ENCODE assay signal across 15 cellular contexts in genomic region chr12:68011882-68012207, GRCh38. TPM values are rescaled to one million over a fixed set of nuclear protein-coding genes. Genes with fewer than 3 reads are reported as not detected.
A peak's percentile ranks its signal among the peaks of the same experiment; 100 is the strongest.
DNase-seq lines count a peak whose midpoint lies in the region; ATAC-seq and TF ChIP-seq lines count a peak whose summit lies in the region.
"Had no signal": no experiment of that assay in that cellular context is flagged by ENCODE, and none has a peak within 500 bp of the region (broad histone marks: within the 10 kb centered on the region; RNA-seq: fewer than 3 reads in every experiment).

No MANE protein-coding gene starts in this region.

- peaks cover 52% of the 10 kb centered on the region for H3K4me1 ChIP-seq in Loucy (ENCODE audit: insufficient read depth, low read length, poor library complexity, severe bottlenecking)
- no peaks in the 10 kb centered on the region for H3K4me1 ChIP-seq in SK-N-SH (ENCODE audit: control insufficient read depth in 1 of 2, insufficient read depth in 2 of 2, low read depth in 1 of 2, low read length in 1 of 2)
- no peaks in the 10 kb centered on the region for H3K4me1 ChIP-seq in effector memory CD4-positive, alpha-beta T cell (ENCODE audit: control insufficient read depth, insufficient read depth, low read length, poor library complexity, severe bottlenecking)

- H3K9ac ChIP-seq in Loucy (ENCODE audit: low read depth, low read length, poor library complexity, severe bottlenecking) (peak overlapping the region; percentile 19), SK-N-SH (no peak overlapping the region)
- H3K9ac ChIP-seq: KMS-11 had no signal

- H3K27me3 ChIP-seq in Loucy (ENCODE audit: insufficient read depth, low read length, poor library complexity, severe bottlenecking) (no peaks in the 10 kb centered on the region), SK-N-SH (ENCODE audit: insufficient read depth) (no peaks in the 10 kb centered on the region)
- H3K27me3 ChIP-seq in effector memory CD4-positive, alpha-beta T cell (replicated peaks; ENCODE audit: control insufficient read depth, insufficient read depth, low read length, poor library complexity, severe bottlenecking) = no peaks in the 10 kb centered on the region

- peak; percentile 12 for ATAC-seq in GM18499 (IDR thresholded peaks at IDR 0.05; ENCODE audit: insufficient read depth, unreplicated experiment)
- ATAC-seq in effector memory CD8-positive, alpha-beta T cell (replicated peaks) = peak; percentile 69

- no peak for TF ChIP-seq RAD21 in SK-N-SH (IDR thresholded peaks at IDR 0.05; ENCODE audit: low read length)

- no peak overlapping the region for H3K27ac ChIP-seq in SK-N-SH (ENCODE audit: low read depth in 2 of 2, low read length in 1 of 2)
- no peak overlapping the region for H3K27ac ChIP-seq in effector memory CD4-positive, alpha-beta T cell (ENCODE audit: insufficient read depth, low read length, poor library complexity, severe bottlenecking)
- H3K27ac ChIP-seq: KMS-11, thoracic aorta had no signal

- H3K79me2 ChIP-seq in Loucy (ENCODE audit: insufficient read depth, low read length) (no peaks in the 10 kb centered on the region), SK-N-SH (ENCODE audit: insufficient read depth) (no peaks in the 10 kb centered on the region)

- H3F3A ChIP-seq in Loucy (ENCODE audit: low read depth) (peaks cover 12% of the 10 kb centered on the region; the same call in 1 of the 2 replicates), SK-N-SH (replicated peaks; ENCODE audit: insufficient read depth) (no peaks in the 10 kb centered on the region)

- DNase-seq in AG04449 (ENCODE audit: low read depth, low spot score) = peak; percentile 9
- DNase-seq in effector memory CD8-positive, alpha-beta T cell = no peak
- no peak for DNase-seq in SK-N-SH
- no peak for DNase-seq in NCI-H510A (lab: John Stamatoyannopoulos, UW)
- DNase-seq in epidermal melanocyte (ENCODE audit: insufficient read length, low spot score) = no peak
- DNase-seq in effector memory CD4-positive, alpha-beta T cell = no peak
- DNase-seq: DMS153; effector CD4-positive, alpha-beta T cell; NCI-H1694 had no signal

- H3K9me3 ChIP-seq in Loucy (ENCODE audit: insufficient read depth, low read depth, low read length) (no peaks in the 10 kb centered on the region), SK-N-SH (no peaks in the 10 kb centered on the region)
- H3K9me3 ChIP-seq in effector memory CD4-positive, alpha-beta T cell (ENCODE audit: control insufficient read depth, low read length) = no peaks in the 10 kb centered on the region
- H3K9me3 ChIP-seq: thoracic aorta had no signal

- peak overlapping the region; percentile 66 for H3K4me2 ChIP-seq in Loucy (ENCODE audit: low read depth, low read length, poor library complexity, severe bottlenecking)
- H3K4me2 ChIP-seq in SK-N-SH = no peak overlapping the region
- H3K4me2 ChIP-seq: KMS-11 had no signal

- H3K27ac Mint-ChIP-seq in effector memory CD8-positive, alpha-beta T cell = peak overlapping the region; percentile 16 to 89

- H3K36me3 ChIP-seq in Loucy (ENCODE audit: insufficient read depth, low read length) (no peaks in the 10 kb centered on the region), SK-N-SH (replicated peaks in 1 of 2; ENCODE audit: control insufficient read depth in 1 of 2, insufficient read depth in 2 of 2, low read length in 1 of 2) (no peaks in the 10 kb centered on the region)
- no peaks in the 10 kb centered on the region for H3K36me3 ChIP-seq in effector memory CD4-positive, alpha-beta T cell (ENCODE audit: control insufficient read depth, insufficient read depth, low read length)
- H3K36me3 ChIP-seq: thoracic aorta had no signal

- no peak for TF ChIP-seq EP300 in SK-N-SH (IDR thresholded peaks at IDR 0.05; ENCODE audit: borderline replicate concordance in 1 of 2, low read depth in 1 of 2, low read length in 1 of 2)

- no peaks in the 10 kb centered on the region for H3K9me3 Mint-ChIP-seq in effector memory CD8-positive, alpha-beta T cell

- POLR2A ChIA-PET in AG04449 (lab: Yijun Ruan, JAX) (no interaction called here), SK-N-SH (lab: Yijun Ruan, JAX) (no interaction called here)

- H3K4me1 Mint-ChIP-seq in effector memory CD8-positive, alpha-beta T cell (ENCODE audit: low read depth in 2 of 2) = peaks cover 25 to 27% of the 10 kb centered on the region in 2 donors

- CTCF ChIA-PET in AG04449 (lab: Yijun Ruan, JAX) = interaction anchor here (1.1 to 1.3 kb wide), 5 partner anchors 10 to 29 kb away, joined by 3 read pairs; no protein-coding TSS in a partner anchor
- CTCF ChIA-PET in SK-N-SH (lab: Yijun Ruan, JAX) = interaction anchor here (0.6 to 3.4 kb wide), 5 partner anchors 10 to 29 kb away, joined by 3 to 9 read pairs (median 4); no protein-coding TSS in a partner anchor

- TF ChIP-seq CTCF in AG04449 (IDR thresholded peaks at IDR 0.05; ENCODE audit: insufficient read depth, low read length, missing control alignments) (no peak), Loucy (conservative IDR thresholded peaks at IDR 0.05; ENCODE audit: low read length) (no peak), SK-N-SH (IDR thresholded peaks at IDR 0.05) (no peak)

- H3K36me3 Mint-ChIP-seq in effector memory CD8-positive, alpha-beta T cell (ENCODE audit: insufficient read depth) = peaks cover 5% of the 10 kb centered on the region

- H3K9me2 ChIP-seq in Loucy (replicated peaks; ENCODE audit: low read depth, low read length) = no peaks in the 10 kb centered on the region
- no peaks in the 10 kb centered on the region for H3K9me2 ChIP-seq in SK-N-SH

- 78% methylated on average over 2 of the region's 2 CpGs for WGBS in SK-N-SH (ENCODE audit: low lambda C conversion rate)

- H4K20me1 ChIP-seq in Loucy (ENCODE audit: insufficient read depth, low read length, poor library complexity, severe bottlenecking) (no peaks in the 10 kb centered on the region), SK-N-SH (ENCODE audit: insufficient read depth) (no peaks in the 10 kb centered on the region)

- H3K4me3 Mint-ChIP-seq in effector memory CD8-positive, alpha-beta T cell = peak overlapping the region; percentile 23 to 56

- H3K27me3 Mint-ChIP-seq in effector memory CD8-positive, alpha-beta T cell = no peaks in the 10 kb centered on the region

- H3K4me3 ChIP-seq in AG04449 (ENCODE audit: low read depth, low read length) (no peak overlapping the region), Loucy (ENCODE audit: low read length, poor library complexity, severe bottlenecking) (peak overlapping the region; percentile 50), SK-N-SH (ENCODE audit: low read depth in 2 of 2, low read length in 1 of 2) (no peak overlapping the region)
- no peak overlapping the region for H3K4me3 ChIP-seq in effector memory CD4-positive, alpha-beta T cell (ENCODE audit: insufficient read depth, low read depth, low read length, poor library complexity, severe bottlenecking)
- H3K4me3 ChIP-seq: thoracic aorta had no signal

- H2AFZ ChIP-seq in Loucy (ENCODE audit: low read length) = 0 out of 2 replicates have a peak overlapping the region, but pooled peaks have one; percentile 5
- H2AFZ ChIP-seq in SK-N-SH (ENCODE audit: low read depth) = no peak overlapping the region

TF ChIP-seq in SK-N-SH, 30 proteins besides CTCF, POLR2A, EP300 and RAD21 (continues in another document):
- TF ChIP-seq REST (IDR thresholded peaks at IDR 0.05; ENCODE audit: low read depth, low read length) = no peak
- TF ChIP-seq YY1 (IDR thresholded peaks at IDR 0.05; ENCODE audit: low read depth) = no peak
- no peak for TF ChIP-seq NRF1 (IDR thresholded peaks at IDR 0.05; ENCODE audit: low read depth, low read length)
- no peak for TF ChIP-seq RXRA (IDR thresholded peaks at IDR 0.05; ENCODE audit: borderline replicate concordance, low read depth)
- TF ChIP-seq EZH2phosphoT487 (IDR thresholded peaks at IDR 0.05; ENCODE audit: borderline replicate concordance, low read depth) = no peak
- TF ChIP-seq ZBTB33 (IDR thresholded peaks at IDR 0.05; ENCODE audit: borderline replicate concordance, low read depth) = no peak

RNA-seq across cellular contexts. Expression of gene IFNG-AS1, which starts 22.6 kb away (rescaled TPM):
- polyA plus RNA-seq in SK-N-SH (2012; rRNA removed) = not detected in 2 replicates
- 0.01 TPM in 1 of 2 replicates, not detected in the other for polyA plus RNA-seq in SK-N-SH (2012; cell fraction: cytosol; rRNA removed)
- polyA plus RNA-seq in SK-N-SH (2012; cell fraction: nucleus; rRNA removed) = not detected in 2 replicates
- polyA plus RNA-seq: AG04450, keratinocyte had no signal
